ENCODE assay signal across 1 cellular context in genomic region chr11:69298778-69299461, GRCh38.
TF ChIP-seq lines count a peak whose summit lies in the region.

No MANE protein-coding gene starts in this region.

TF ChIP-seq in SK-N-SH treated with all-trans-retinoic acid at 6 μM for 48 hours, 23 proteins besides CTCF, POLR2A, EP300 and RAD21 (continued from another document):
- TF ChIP-seq CREB5 (CRISPR knock-in tag; IDR thresholded peaks at IDR 0.05; ENCODE audit: low read depth): no peak
- no peak for TF ChIP-seq GLIS3 (CRISPR knock-in tag; IDR thresholded peaks at IDR 0.05)
- no peak for TF ChIP-seq CSDC2 (CRISPR knock-in tag; IDR thresholded peaks at IDR 0.05)
- no peak for TF ChIP-seq ISL1 (CRISPR knock-in tag; IDR thresholded peaks at IDR 0.05)
- TF ChIP-seq ARNTL (CRISPR knock-in tag; IDR thresholded peaks at IDR 0.05; ENCODE audit: borderline replicate concordance, low read depth): no peak
- TF ChIP-seq ZC3H10 (CRISPR knock-in tag; IDR thresholded peaks at IDR 0.05): no peak
- TF ChIP-seq ZNF8 (CRISPR knock-in tag; IDR thresholded peaks at IDR 0.05): no peak
- TF ChIP-seq SNAI2 (CRISPR knock-in tag; IDR thresholded peaks at IDR 0.05): no peak
- no peak for TF ChIP-seq CSRNP3 (CRISPR knock-in tag; IDR thresholded peaks at IDR 0.05)
TF ChIP-seq in SK-N-SH treated with all-trans-retinoic acid at 6 μM for 48 hours: peak in this region for 0.
